Comparison of ENCODE assay signal across 1 cellular context in the genomic region with DNA sequence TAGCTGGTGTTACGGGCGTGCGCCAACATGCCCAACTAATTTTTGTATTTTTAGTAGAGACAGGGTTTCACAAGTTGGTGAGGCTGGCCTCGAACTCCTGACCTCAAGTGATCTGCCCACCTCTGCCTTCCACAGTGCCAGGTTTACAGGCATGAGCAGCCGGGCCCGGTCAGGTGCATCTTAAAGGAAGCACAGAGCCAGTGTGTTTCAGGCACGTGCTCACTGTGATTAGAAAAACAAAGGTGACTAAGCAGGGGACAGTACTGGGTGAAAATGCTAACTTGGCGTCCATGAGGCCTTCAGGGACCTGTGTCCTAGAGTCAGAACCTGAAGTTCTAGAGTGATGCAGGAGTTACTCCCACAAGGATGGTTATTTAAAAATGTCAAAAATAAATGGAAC.
A peak's percentile ranks its signal among the peaks of the same experiment; 100 is the strongest.
TF ChIP-seq lines count a peak whose summit lies in the region.

No MANE protein-coding gene starts in this region.

TF ChIP-seq in HepG2, 621 proteins besides CTCF, POLR2A, EP300 and RAD21:
- TF ChIP-seq BHLHE40 (IDR thresholded peaks at IDR 0.05; ENCODE audit: low read length) = peak; percentile 37; the same call in 1 of the 2 replicates
- no peak for TF ChIP-seq MEIS2 (CRISPR knock-in tag; IDR thresholded peaks at IDR 0.05)
TF ChIP-seq in HepG2: peak in this region for 1.
